8 cellular contexts compared by ENCODE assay signal in genomic region chr12:111841750-111842555, GRCh38. TPM values are rescaled to one million over a fixed set of nuclear protein-coding genes. Genes with fewer than 3 reads are reported as not detected.
A peak's percentile ranks its signal among the peaks of the same experiment; 100 is the strongest.
DNase-seq lines count a peak whose midpoint lies in the region; ATAC-seq, FAIRE-seq and TF ChIP-seq lines count a peak whose summit lies in the region.

MAPKAPK5 (plus strand) TSS chr12:111842228; CDS start chr12:111842734, 506 bp downstream.

- peak; percentile 83 for ATAC-seq in HG02840 (IDR thresholded peaks at IDR 0.05; ENCODE audit: low FRiP score, unreplicated experiment)

- TF ChIP-seq CTCF in tibial nerve (IDR thresholded peaks at IDR 0.05) = peak in 1 of 5 experiments; percentile 58

- H2BK5ac ChIP-seq in trophoblast cell (ENCODE audit: low read depth, low read length, poor library complexity) = peak within 1 kb of the TSS; percentile 97

- no peak within 1 kb of the TSS for H3K23ac ChIP-seq in trophoblast cell (ENCODE audit: low read length)

- peaks cover 22% of the 10 kb centered on the region for H3K4me1 ChIP-seq in adipocyte (ENCODE audit: control insufficient read depth, insufficient read depth, low read length)
- H3K4me1 ChIP-seq in trophoblast cell (ENCODE audit: control insufficient read depth in 1 of 2, insufficient read depth in 2 of 2, low read length in 2 of 2) = peaks cover 5 to 8% of the 10 kb centered on the region in 2 experiments
- peaks cover 0 to 56% (median 24%) of the 10 kb centered on the region in 4 donors for H3K4me1 ChIP-seq in tibial nerve

- peak within 1 kb of the TSS; percentile 91 for H3K4me3 ChIP-seq in adipocyte (ENCODE audit: low read length)
- H3K4me3 ChIP-seq in trophoblast cell (ENCODE audit: low read depth, low read length) = peak within 1 kb of the TSS; percentile 91
- peak within 1 kb of the TSS; percentile 76 to 96 (median 86) for H3K4me3 ChIP-seq in tibial nerve

- H3K36me3 ChIP-seq in adipocyte (ENCODE audit: control insufficient read depth, insufficient read depth, low read length, severe bottlenecking) (peaks cover 5% of the 10 kb centered on the region), trophoblast cell (ENCODE audit: control insufficient read depth in 1 of 2, insufficient read depth in 2 of 2, low read length in 2 of 2) (peaks cover 5% of the 10 kb centered on the region in 2 experiments), tibial nerve (peaks cover 0 to 22% (median 0%) of the 10 kb centered on the region in 3 donors)

- TF ChIP-seq POLR2A in GM12892 (IDR thresholded peaks at IDR 0.05; ENCODE audit: low read depth, low read length) = peak; percentile 92
- TF ChIP-seq POLR2A in tibial nerve (IDR thresholded peaks at IDR 0.05) = peak; percentile 52 to 57

- H2BK120ac ChIP-seq in trophoblast cell (ENCODE audit: insufficient read depth, low read length, poor library complexity) = peak within 1 kb of the TSS; percentile 92

- H3K9ac ChIP-seq in adipocyte (ENCODE audit: low read length) (peak within 1 kb of the TSS; percentile 92), trophoblast cell (ENCODE audit: low read length) (peak within 1 kb of the TSS; percentile 88)

- TF ChIP-seq EP300 in tibial nerve (IDR thresholded peaks at IDR 0.05) = peak; percentile 88 to 98

- peak within 1 kb of the TSS; percentile 94 for H4K91ac ChIP-seq in trophoblast cell (ENCODE audit: low read depth, low read length)

- peak; percentile 94 for FAIRE-seq in GM12892 (lab: Jason Lieb, UNC)

- H3K79me1 ChIP-seq in trophoblast cell (ENCODE audit: low read length) = peaks cover 12% of the 10 kb centered on the region

- peak within 1 kb of the TSS; percentile 75 for H3K4me2 ChIP-seq in trophoblast cell (ENCODE audit: low read length)

- H3K14ac ChIP-seq in trophoblast cell (ENCODE audit: low read length) = peak within 1 kb of the TSS; percentile 94

- H3K4ac ChIP-seq in trophoblast cell (ENCODE audit: low read depth, low read length) = peak within 1 kb of the TSS; percentile 87

- H3K27me3 ChIP-seq in adipocyte (replicated peaks; ENCODE audit: control insufficient read depth, insufficient read depth, low read length) (no peaks in the 10 kb centered on the region), trophoblast cell (ENCODE audit: insufficient read depth, low read length) (no peaks in the 10 kb centered on the region), tibial nerve (no peaks in the 10 kb centered on the region)

- WGBS in trophoblast cell (ENCODE audit: extremely low coverage, insufficient coverage, insufficient read length) = no CpG with 5 or more reads among the region's 84 CpGs
- WGBS in tibial nerve, 2 donors = 0 to 1% methylated on average over 21 to 28 of the region's 84 CpGs

- intact Hi-C loops in cardiac septum (cut with DNase I) = loop anchor here (2.0 kb wide), 1 partner anchor 171 kb away; the partner anchor contains the start of genes ERP29 and TMEM116

- peak within 1 kb of the TSS; percentile 83 for H2AK5ac ChIP-seq in trophoblast cell (ENCODE audit: low read length)

- H2BK12ac ChIP-seq in trophoblast cell (ENCODE audit: low read length) = peak within 1 kb of the TSS; percentile 28

- DNase-seq in GM12892 (ENCODE audit: insufficient read length) (peak; percentile 91), NCI-H1436 treated with DMSO at 0.1 percent for 48 hours (lab: John Stamatoyannopoulos, UW) (peak; percentile 37), T follicular helper cell (ENCODE audit: low read depth) (peak; percentile 94), adipocyte (ENCODE audit: low read depth) (peak; percentile 97), cardiac septum (ENCODE audit: low spot score) (peak; percentile 96), trophoblast cell (peak; percentile 95 to 99), tibial nerve (ENCODE audit: low spot score in 2 of 2) (peak; percentile 86 to 90)

- peak within 1 kb of the TSS; percentile 94 for H4K12ac ChIP-seq in trophoblast cell (ENCODE audit: low read depth, low read length)

- peak within 1 kb of the TSS; percentile 94 for H3K18ac ChIP-seq in trophoblast cell (ENCODE audit: low read length)

- peak within 1 kb of the TSS; percentile 97 for H4K8ac ChIP-seq in trophoblast cell (ENCODE audit: low read depth, low read length)

- peak within 1 kb of the TSS; percentile 89 for H2AFZ ChIP-seq in trophoblast cell (ENCODE audit: insufficient read depth, low read length, poor library complexity)

- H3K9me3 ChIP-seq in adipocyte (ENCODE audit: control insufficient read depth, low read length) = no peaks in the 10 kb centered on the region
- no peaks in the 10 kb centered on the region for H3K9me3 ChIP-seq in trophoblast cell (ENCODE audit: insufficient read depth, low read depth, low read length)
- no peaks in the 10 kb centered on the region for H3K9me3 ChIP-seq in tibial nerve

- peaks cover 19% of the 10 kb centered on the region for H3K79me2 ChIP-seq in trophoblast cell (ENCODE audit: control insufficient read depth, insufficient read depth, low read length, poor library complexity)

- H3K27ac ChIP-seq in trophoblast cell (ENCODE audit: low read depth, low read length) (peak within 1 kb of the TSS; percentile 87), tibial nerve (peak within 1 kb of the TSS; percentile 80 to 97 (median 96))

RNA-seq across cellular contexts. Expression of gene MAPKAPK5, which starts in this region (rescaled TPM):
- polyA plus RNA-seq in GM12892 (2012; ENCODE audit: missing spikeins) = 31.1 TPM
- total RNA-seq in cardiac septum = 25.7 TPM
- polyA plus RNA-seq in trophoblast cell (2013) = 23.3 and 23.4 TPM in 2 replicates
- total RNA-seq in tibial nerve = 10 to 100 TPM; 36.1 to 65.1 (median 44.7) TPM

Comparison
In these comparisons a context has a peak if more than half of its experiments do, and no peak if none do; other contexts are left out.
1. Peak in every context shown above with its lines: DNase-seq, ATAC-seq, H3K4me3 ChIP-seq and H3K27ac ChIP-seq.
2. DNase-seq: peak in every context shown above with its lines; median percentile 97 in adipocyte; 97 in trophoblast cell; 96 in cardiac septum; 94 in T follicular helper cell; 91 in GM12892; 88 in tibial nerve; 37 in NCI-H1436 treated with DMSO at 0.1 percent for 48 hours.